In genomic region chr10:30453764-30454527, GRCh38 we compare ENCODE assay signal across 10 cellular contexts. TPM values are rescaled to one million over a fixed set of nuclear protein-coding genes. Genes with fewer than 3 reads are reported as not detected.
DNase-seq lines count a peak whose midpoint lies in the region; ATAC-seq and TF ChIP-seq lines count a peak whose summit lies in the region.
"Had no signal": no experiment of that assay in that cellular context is flagged by ENCODE, and none has a peak within 500 bp of the region (broad histone marks: within the 10 kb centered on the region; RNA-seq: fewer than 3 reads in every experiment).

No MANE protein-coding gene starts in this region.

- no peak for TF ChIP-seq POLR2A in adrenal gland (IDR thresholded peaks at IDR 0.05)

- H3K27me3 ChIP-seq in adrenal gland: no peaks in the 10 kb centered on the region
- H3K27me3 ChIP-seq in left lung: no peaks in the 10 kb centered on the region
- H3K27me3 ChIP-seq in CD4-positive, alpha-beta T cell (ENCODE audit: control insufficient read depth, insufficient read depth, low read length): no peaks in the 10 kb centered on the region
- no peaks in the 10 kb centered on the region for H3K27me3 ChIP-seq in GM23338 (ENCODE audit: insufficient read depth)

- TF ChIP-seq CTCF in HFFc6 (IDR thresholded peaks at IDR 0.05) (no peak), adrenal gland (IDR thresholded peaks at IDR 0.05) (no peak), left lung (IDR thresholded peaks at IDR 0.05) (no peak), GM23338 (conservative IDR thresholded peaks at IDR 0.05; ENCODE audit: low read depth in 2 of 2) (no peak)
- TF ChIP-seq CTCF in CD4-positive, alpha-beta T cell (IDR thresholded peaks at IDR 0.05): no peak

- CTCF ChIA-PET in CD4-positive, alpha-beta T cell (lab: Charles Lee): no interaction called here

- H3F3A ChIP-seq in GM23338 (replicated peaks; ENCODE audit: low read depth): no peaks in the 10 kb centered on the region

- H3K27me3 Mint-ChIP-seq in HFFc6 (ENCODE audit: insufficient read depth): no peaks in the 10 kb centered on the region; the same call in 1 of the 2 replicates
- H3K27me3 Mint-ChIP-seq in stimulated activated memory B cell treated with anti-CD40 and anti-IgM and Interleukin-4, amounts not matched to agents 10 μg/mL and 1 μg/mL and 100 μg/mL, for 72 hours: no peaks in the 10 kb centered on the region
- H3K27me3 Mint-ChIP-seq in CD4-positive, alpha-beta T cell: no peaks in the 10 kb centered on the region
- peaks cover 2% of the 10 kb centered on the region for H3K27me3 Mint-ChIP-seq in GM23338 (ENCODE audit: insufficient read depth, low read depth, poor library complexity)

- POLR2A ChIA-PET in CD4-positive, alpha-beta T cell (lab: Charles Lee): no interaction called here

- H3K36me3 ChIP-seq in adrenal gland (replicated peaks in 1 of 2) (peaks cover 0 to 68% of the 10 kb centered on the region in 2 donors), left lung (peaks cover 0 to 94% of the 10 kb centered on the region in 2 donors), GM23338 (ENCODE audit: insufficient read depth) (peaks cover 6% of the 10 kb centered on the region; the same call in 1 of the 2 replicates)

- H3K4me1 ChIP-seq in adrenal gland (replicated peaks in 1 of 2) (peaks cover 9 to 47% of the 10 kb centered on the region in 2 donors), left lung (peaks cover 22 to 79% of the 10 kb centered on the region in 2 donors), GM23338 (ENCODE audit: insufficient read depth) (peaks cover 17% of the 10 kb centered on the region)

- H3K4me2 ChIP-seq in GM23338: no peak overlapping the region

- H3K36me3 Mint-ChIP-seq in HFFc6 (ENCODE audit: low read depth) (peaks cover 8% of the 10 kb centered on the region; the same call in 1 of the 2 replicates), GM23338 (ENCODE audit: low read depth) (peaks cover 14% of the 10 kb centered on the region)
- H3K36me3 Mint-ChIP-seq in stimulated activated memory B cell treated with anti-CD40 and anti-IgM and Interleukin-4, amounts not matched to agents 10 μg/mL and 1 μg/mL and 100 μg/mL, for 72 hours: peaks cover 43% of the 10 kb centered on the region
- peaks cover 19% of the 10 kb centered on the region for H3K36me3 Mint-ChIP-seq in CD4-positive, alpha-beta T cell (ENCODE audit: low read depth)

- H3K9me3 ChIP-seq in adrenal gland (replicated peaks in 1 of 3): no peaks in the 10 kb centered on the region
- no peaks in the 10 kb centered on the region for H3K9me3 ChIP-seq in left lung
- H3K9me3 ChIP-seq in CD4-positive, alpha-beta T cell (ENCODE audit: control insufficient read depth, low read length): no peaks in the 10 kb centered on the region

- H3K9me3 Mint-ChIP-seq in HFFc6: no peaks in the 10 kb centered on the region
- H3K9me3 Mint-ChIP-seq in stimulated activated memory B cell treated with anti-CD40 and anti-IgM and Interleukin-4, amounts not matched to agents 10 μg/mL and 1 μg/mL and 100 μg/mL, for 72 hours: no peaks in the 10 kb centered on the region
- no peaks in the 10 kb centered on the region for H3K9me3 Mint-ChIP-seq in CD4-positive, alpha-beta T cell
- H3K9me3 Mint-ChIP-seq in GM23338: no peaks in the 10 kb centered on the region

- no peak overlapping the region for H2AFZ ChIP-seq in GM23338

- no peaks in the 10 kb centered on the region for H3K79me2 ChIP-seq in GM23338 (replicated peaks; ENCODE audit: insufficient read depth)

- H3K27ac ChIP-seq in adrenal gland: peak overlapping the region in 4 of 5 donors; percentile 12 to 84 (median 62)
- H3K27ac ChIP-seq in left lung: peak overlapping the region; percentile 79 to 88
- no peak overlapping the region for H3K27ac ChIP-seq in CD4-positive, alpha-beta T cell (ENCODE audit: low read depth, low read length)
- no peak overlapping the region for H3K27ac ChIP-seq in GM23338 (ENCODE audit: low read depth)

- no peaks in the 10 kb centered on the region for H3K9me2 ChIP-seq in GM23338 (ENCODE audit: insufficient read depth)

- intact Hi-C loops in adrenal gland (cut with DNase I): no loop called here
- intact Hi-C loops in left lung (cut with DNase I): no loop called here
- intact Hi-C loops in CD4-positive, alpha-beta T cell (cut with DNase I, micrococcal nuclease): no loop called here

- H3K4me3 ChIP-seq in adrenal gland (no peak overlapping the region), left lung (no peak overlapping the region), GM23338 (no peak overlapping the region)

- no peak for ATAC-seq in left lung
- ATAC-seq in stimulated activated memory B cell treated with anti-CD40 and anti-IgM and Interleukin-4, amounts not matched to agents 10 μg/mL and 1 μg/mL and 100 μg/mL, for 72 hours: no peak
- no peak for ATAC-seq in CD4-positive, alpha-beta T cell (ENCODE audit: poor library complexity)
- no peak for ATAC-seq in GM23338

- DNase-seq in HFFc6 (no peak), adrenal gland (no peak), left lung (no peak), OCI-M1 (lab: John Stamatoyannopoulos, UW) (no peak), amygdala (lab: John Stamatoyannopoulos, UW) (no peak), GM23338 (ENCODE audit: low spot score) (no peak)
- DNase-seq in CD4-positive, alpha-beta T cell: no peak
- DNase-seq: NCI-H1930; stimulated activated CD4-positive, alpha-beta T cell treated with anti-CD3 and anti-CD28 coated beads, Interleukin-12 subunit alpha, Interleukin-12 subunit beta, amount 100 ng/mL, for 4 hours had no signal

- H3K4me1 Mint-ChIP-seq in HFFc6 (ENCODE audit: low read depth): peaks cover 25% of the 10 kb centered on the region
- H3K4me1 Mint-ChIP-seq in stimulated activated memory B cell treated with anti-CD40 and anti-IgM and Interleukin-4, amounts not matched to agents 10 μg/mL and 1 μg/mL and 100 μg/mL, for 72 hours: peaks cover 42% of the 10 kb centered on the region
- peaks cover 19% of the 10 kb centered on the region for H3K4me1 Mint-ChIP-seq in CD4-positive, alpha-beta T cell (ENCODE audit: low read depth)
- H3K4me1 Mint-ChIP-seq in GM23338: peaks cover 25% of the 10 kb centered on the region; the same call in 2 of the 3 replicates

- WGBS in adrenal gland, 4 donors: 86 to 92% (median 89%) methylated on average over 6 of the region's 6 CpGs

- peak overlapping the region; percentile 55 for H3K4me3 Mint-ChIP-seq in HFFc6
- H3K4me3 Mint-ChIP-seq in stimulated activated memory B cell treated with anti-CD40 and anti-IgM and Interleukin-4, amounts not matched to agents 10 μg/mL and 1 μg/mL and 100 μg/mL, for 72 hours: peak overlapping the region; percentile 38
- H3K4me3 Mint-ChIP-seq in CD4-positive, alpha-beta T cell: no peak overlapping the region
- H3K4me3 Mint-ChIP-seq in GM23338: no peak overlapping the region

- H3K27ac Mint-ChIP-seq in HFFc6: peak overlapping the region; percentile 68; the same call in 1 of the 2 replicates
- H3K27ac Mint-ChIP-seq in stimulated activated memory B cell treated with anti-CD40 and anti-IgM and Interleukin-4, amounts not matched to agents 10 μg/mL and 1 μg/mL and 100 μg/mL, for 72 hours: peak overlapping the region; percentile 89
- H3K27ac Mint-ChIP-seq in CD4-positive, alpha-beta T cell: no peak overlapping the region
- H3K27ac Mint-ChIP-seq in GM23338: no peak overlapping the region

- no peaks in the 10 kb centered on the region for H4K20me1 ChIP-seq in GM23338 (replicated peaks; ENCODE audit: insufficient read depth)

TF ChIP-seq in GM23338, 12 proteins besides CTCF, POLR2A, EP300 and RAD21 (continues in another document):
- TF ChIP-seq ZNF114 (CRISPR knock-in tag; IDR thresholded peaks at IDR 0.05) (no peak), EZH2 (IDR thresholded peaks at IDR 0.05; ENCODE audit: low read depth, unreplicated experiment) (no peak)

RNA-seq across cellular contexts. Expression of gene MAP3K8, which starts 20.0 kb away (rescaled TPM):
- total RNA-seq in HFFc6 (2021; fragmentation: NEBNext Ultra II Directional; extraction: Animal tissue kit (Norgen Biotek cat#: 25700)): 1 to 10 TPM; 1.3 to 4.2 (median 1.8) TPM
- total RNA-seq in adrenal gland (10 to 100 TPM in 7 of 8 donors, 1 to 10 TPM in 1; 2.0 to 58.0 (median 27.1) TPM), left lung (10 to 100 TPM; 25.2 to 57.3 TPM)
- polyA plus RNA-seq in adrenal gland (10 to 100 TPM; 13.4 to 32.4 (median 13.7) TPM), GM23338 (2016; fragmentation: Nextera tagmentation; extraction: Ambion mirVana) (4.7 and 5.0 TPM in 2 replicates)
- 10 to 100 TPM; 27.3 to 28.9 TPM for total RNA-seq in CD4-positive, alpha-beta T cell
- 3.5 and 6.1 TPM in 2 replicates for total RNA-seq in GM23338 (2014; rRNA removed; shearing (Covaris generic))

Comparison
In these comparisons a context has a peak if more than half of its experiments do, and no peak if none do; other contexts are left out.
1. H3K27ac Mint-ChIP-seq: peak in HFFc6 (single experiment) and stimulated activated memory B cell treated with anti-CD40 and anti-IgM and Interleukin-4, amounts not matched to agents 10 μg/mL and 1 μg/mL and 100 μg/mL, for 72 hours (single experiment); none in CD4-positive, alpha-beta T cell (single experiment) and GM23338 (single experiment).
2. H3K4me3 Mint-ChIP-seq: peak in HFFc6 (single experiment) and stimulated activated memory B cell treated with anti-CD40 and anti-IgM and Interleukin-4, amounts not matched to agents 10 μg/mL and 1 μg/mL and 100 μg/mL, for 72 hours (single experiment); none in CD4-positive, alpha-beta T cell (single experiment) and GM23338 (single experiment).
3. H3K27ac ChIP-seq: peak in adrenal gland (4 of 5) and left lung (2 of 2); none in CD4-positive, alpha-beta T cell (single experiment) and GM23338 (single experiment).